ENCODE assay signal across 16 cellular contexts in genomic region chr2:240238201-240238600, GRCh38.
"Had no signal": no experiment of that assay in that cellular context is flagged by ENCODE, and none has a peak within 500 bp of the region (broad histone marks: within the 10 kb centered on the region; RNA-seq: fewer than 3 reads in every experiment).

No MANE protein-coding gene starts in this region.

- H3K27me3 ChIP-seq: esophagus squamous epithelium, right lobe of liver, suprapubic skin, upper lobe of right lung had no signal

- H3K36me3 ChIP-seq: esophagus squamous epithelium, lower lobe of right lung, prostate gland, right lobe of liver, suprapubic skin, upper lobe of right lung, WERI-Rb-1 had no signal

- H3K9me3 ChIP-seq: esophagus squamous epithelium, lower lobe of right lung, prostate gland, right lobe of liver, suprapubic skin, upper lobe of right lung had no signal

- H3K4me3 ChIP-seq: coronary artery, esophagus squamous epithelium, lower lobe of right lung, prostate gland, right lobe of liver, suprapubic skin, upper lobe of right lung had no signal

- ATAC-seq: activated T-cell treated with anti-CD3 and anti-CD28 coated beads, Interleukin-2, amount 50 U/mL, for 4 hours; lower lobe of right lung; upper lobe of right lung had no signal

- H3K27ac ChIP-seq: lower lobe of right lung, suprapubic skin, upper lobe of right lung, WERI-Rb-1 had no signal

- H3K4me1 ChIP-seq: prostate gland had no signal

- DNase-seq: activated CD4-positive, alpha-beta memory T cell treated with anti-CD3 and anti-CD28 coated beads for 36 hours; activated effector memory CD4-positive, alpha-beta T cell treated with Interleukin-2 at 50 U/mL for 16 hours; activated naive CD4-positive, alpha-beta T cell treated with anti-CD3 and anti-CD28 coated beads, Interleukin-2, amount 50 U/mL, for 16 hours; activated T-cell treated with anti-CD3 and anti-CD28 coated beads, Interleukin-2, amount 50 U/mL, for 4 hours; esophagus squamous epithelium; glutamatergic neuron; nephron progenitor cell; T-helper 1 cell; T1000; upper lobe of right lung; WERI-Rb-1 had no signal
